ENCODE assay signal across 1 cellular context in genomic region chr9:90841615-90842014, GRCh38.
TF ChIP-seq lines count a peak whose summit lies in the region.

No MANE protein-coding gene starts in this region.

TF ChIP-seq in H1, 55 proteins besides CTCF, POLR2A, EP300 and RAD21:
- TF ChIP-seq MAFK (IDR thresholded peaks at IDR 0.05; ENCODE audit: low read depth, low read length): no peak
- TF ChIP-seq, protein P1, sequence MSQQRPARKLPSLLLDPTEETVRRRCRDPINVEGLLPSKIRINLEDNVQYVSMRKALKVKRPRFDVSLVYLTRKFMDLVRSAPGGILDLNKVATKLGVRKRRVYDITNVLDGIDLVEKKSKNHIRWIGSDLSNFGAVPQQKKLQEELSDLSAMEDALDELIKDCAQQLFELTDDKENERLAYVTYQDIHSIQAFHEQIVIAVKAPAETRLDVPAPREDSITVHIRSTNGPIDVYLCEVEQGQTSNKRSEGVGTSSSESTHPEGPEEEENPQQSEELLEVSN (IDR thresholded peaks at IDR 0.05): no peak
- TF ChIP-seq CHD1 (IDR thresholded peaks at IDR 0.05; ENCODE audit: low read depth, low read length): no peak
- no peak for TF ChIP-seq TAF1 (IDR thresholded peaks at IDR 0.05; ENCODE audit: low read depth, low read length)
- no peak for TF ChIP-seq GABPA (IDR thresholded peaks at IDR 0.05; ENCODE audit: borderline replicate concordance, insufficient read depth, low read length)
- no peak for TF ChIP-seq SIN3A (conservative IDR thresholded peaks at IDR 0.05 in 1 of 2, IDR thresholded peaks at IDR 0.05 in 1 of 2; ENCODE audit: low read depth in 1 of 2, low read length in 2 of 2)
- no peak for TF ChIP-seq BCL11A (IDR thresholded peaks at IDR 0.05; ENCODE audit: low read depth in 2 of 2, low read length in 2 of 2)
- TF ChIP-seq SUZ12 (IDR thresholded peaks at IDR 0.05; ENCODE audit: low read length): no peak
- TF ChIP-seq FOSL1 (IDR thresholded peaks at IDR 0.05; ENCODE audit: insufficient read depth, low read depth, low read length): no peak
- TF ChIP-seq NANOG (IDR thresholded peaks at IDR 0.05; ENCODE audit: insufficient read depth, low read depth, low read length, poor library complexity, severe bottlenecking): no peak
- no peak for TF ChIP-seq TBP (IDR thresholded peaks at IDR 0.05; ENCODE audit: low read depth, low read length)
- no peak for TF ChIP-seq MAX (IDR thresholded peaks at IDR 0.05)
- TF ChIP-seq TEAD4 (IDR thresholded peaks at IDR 0.05; ENCODE audit: low read depth, low read length): no peak
